Comparison of ENCODE assay signal across 1 cellular context in genomic region chr12:110284597-110284996, GRCh38.
TF ChIP-seq lines count a peak whose summit lies in the region.

No MANE protein-coding gene starts in this region.

TF ChIP-seq in GM12878, 131 proteins besides CTCF, POLR2A, EP300 and RAD21 (continued from another document):
- TF ChIP-seq ZBTB4 (CRISPR knock-in tag; IDR thresholded peaks at IDR 0.05) (no peak), ZZZ3 (IDR thresholded peaks at IDR 0.05; ENCODE audit: control insufficient read depth, insufficient read length, low read depth) (no peak), NR2C2 (IDR thresholded peaks at IDR 0.05; ENCODE audit: borderline replicate concordance, control insufficient read depth, insufficient read length, low read depth) (no peak), SIN3A (IDR thresholded peaks at IDR 0.05; ENCODE audit: low read depth, low read length) (no peak), LARP7 (IDR thresholded peaks at IDR 0.05) (no peak)
